Comparison of ENCODE assay signal across 23 cellular contexts in the genomic region with DNA sequence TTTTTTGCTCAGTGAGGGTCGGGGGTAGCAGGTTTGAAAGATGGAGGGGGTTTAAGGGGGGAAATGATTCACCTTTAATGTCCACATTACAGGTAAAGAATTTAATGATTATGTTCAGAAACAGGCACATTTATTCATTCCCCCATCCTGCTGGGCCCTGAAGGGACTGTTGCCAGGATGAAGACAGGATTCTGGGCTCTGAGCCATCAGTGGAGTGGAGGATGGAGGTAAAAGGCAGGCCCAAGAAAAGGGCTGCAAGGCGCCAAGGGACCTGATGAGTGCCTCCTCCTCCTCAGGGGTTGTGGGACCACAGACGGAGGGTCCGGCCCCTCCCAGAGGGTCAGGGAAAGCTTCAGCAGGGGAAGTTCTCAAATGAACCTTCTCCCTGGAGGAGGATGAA. TPM values are rescaled to one million over a fixed set of nuclear protein-coding genes. Genes with fewer than 3 reads are reported as not detected.
A peak's percentile ranks its signal among the peaks of the same experiment; 100 is the strongest.
DNase-seq lines count a peak whose midpoint lies in the region; ATAC-seq and TF ChIP-seq lines count a peak whose summit lies in the region.
"Had no signal": no experiment of that assay in that cellular context is flagged by ENCODE, and none has a peak within 500 bp of the region (broad histone marks: within the 10 kb centered on the region; RNA-seq: fewer than 3 reads in every experiment).

No MANE protein-coding gene starts in this region.

- H3K27ac Mint-ChIP-seq in brain (peak overlapping the region in 3 of 5 experiments; percentile 8 to 84 (median 45)), T-helper 17 cell (no peak overlapping the region)
- no peak overlapping the region for H3K27ac Mint-ChIP-seq in activated T-helper 1 cell treated with anti-CD3 and anti-CD28 coated beads, Interleukin-12 subunit alpha, Interleukin-12 subunit beta, Interleukin-2, Interleukin-4 antibody, amounts not matched to agents 30 ng/mL and 10 ng/mL and 1 ng/mL, durations not matched to agents 14 hours and 24 hours and 36 hours
- H3K27ac Mint-ChIP-seq: activated naive CD8-positive, alpha-beta T cell treated with anti-CD3 and anti-CD28 coated beads, Interleukin-2, amount 10 ng/mL, durations not matched to agents 7 days and 5 days; HFFc6 had no signal

- no peaks in the 10 kb centered on the region for H3K27me3 ChIP-seq in Peyer's patch
- H3K27me3 ChIP-seq: colonic mucosa, tibial nerve had no signal

- no peaks in the 10 kb centered on the region for H3K4me1 ChIP-seq in Peyer's patch
- H3K4me1 ChIP-seq: colonic mucosa had no signal

- H3K27ac ChIP-seq in Peyer's patch: no peak overlapping the region
- H3K27ac ChIP-seq: colonic mucosa, SK-N-MC, tibial nerve had no signal

- no peaks in the 10 kb centered on the region for H3K36me3 ChIP-seq in Peyer's patch
- H3K36me3 ChIP-seq: colonic mucosa, tibial nerve had no signal

- no peak for ATAC-seq in T-helper 17 cell

- no peak for TF ChIP-seq CTCF in brain (conservative IDR thresholded peaks at IDR 0.05)
- TF ChIP-seq CTCF in Peyer's patch (IDR thresholded peaks at IDR 0.05): no peak

- DNase-seq in NCI-H146 (lab: John Stamatoyannopoulos, UW): peak; percentile 26
- DNase-seq in NCI-H146 treated with DMSO at 0.1 percent for 48 hours (lab: John Stamatoyannopoulos, UW; ENCODE audit: unreplicated experiment): no peak
- peak; percentile 12 for DNase-seq in COLO668 (lab: John Stamatoyannopoulos, UW; ENCODE audit: unreplicated experiment)
- peak; percentile 45 for DNase-seq in NCI-H2029 treated with DMSO at 0.1 percent for 48 hours (lab: John Stamatoyannopoulos, UW)
- no peak for DNase-seq in Peyer's patch
- no peak for DNase-seq in T-helper 17 cell
- no peak for DNase-seq in activated T-helper 1 cell treated with anti-CD3 and anti-CD28 coated beads, Interleukin-12 subunit alpha, Interleukin-12 subunit beta, Interleukin-2, Interleukin-4 antibody, amounts not matched to agents 30 ng/mL and 10 ng/mL and 1 ng/mL, durations not matched to agents 14 hours and 24 hours and 36 hours (ENCODE audit: low spot score)
- DNase-seq: activated CD4-positive, alpha-beta T cell treated with anti-CD3 and anti-CD28 coated beads, Interleukin-2, amount 50 U/mL, for 1 hour; activated CD8-positive, alpha-beta memory T cell treated with anti-CD3 and anti-CD28 coated beads, Interleukin-2, amount 50 U/mL, for 4 hours; activated naive CD8-positive, alpha-beta T cell treated with anti-CD3 and anti-CD28 coated beads, Interleukin-2, amount 10 ng/mL, durations not matched to agents 7 days and 5 days; AML-193; Caco-2; HFFc6; KBM-7; mesenchymal stem cell; NCI-H2227 treated with DMSO at 0.1 percent for 48 hours; stimulated activated CD4-positive, alpha-beta T cell treated with anti-CD3 and anti-CD28 coated beads, Interleukin-2, amount 100 ng/mL, for 48 hours; T-helper 2 cell had no signal

- no peak overlapping the region for H3K4me3 Mint-ChIP-seq in brain
- H3K4me3 Mint-ChIP-seq in T-helper 17 cell: no peak overlapping the region
- H3K4me3 Mint-ChIP-seq in activated T-helper 1 cell treated with anti-CD3 and anti-CD28 coated beads, Interleukin-12 subunit alpha, Interleukin-12 subunit beta, Interleukin-2, Interleukin-4 antibody, amounts not matched to agents 30 ng/mL and 10 ng/mL and 1 ng/mL, durations not matched to agents 14 hours and 24 hours and 36 hours: no peak overlapping the region
- H3K4me3 Mint-ChIP-seq: activated naive CD8-positive, alpha-beta T cell treated with anti-CD3 and anti-CD28 coated beads, Interleukin-2, amount 10 ng/mL, durations not matched to agents 7 days and 5 days; HFFc6; stimulated activated naive CD8-positive, alpha-beta T cell treated with anti-CD3 and anti-CD28 coated beads, Interleukin-15, Interleukin-2, amounts not matched to agents 100 ng/mL and 50 ng/mL, for 24 hours had no signal

- intact Hi-C loops in activated T-helper 1 cell treated with anti-CD3 and anti-CD28 coated beads, Interleukin-12 subunit alpha, Interleukin-12 subunit beta, Interleukin-2, Interleukin-4 antibody, amounts not matched to agents 30 ng/mL and 10 ng/mL and 1 ng/mL, durations not matched to agents 14 hours and 24 hours and 36 hours (cut with micrococcal nuclease): no loop called here

- H3K4me3 ChIP-seq in Peyer's patch: no peak overlapping the region
- H3K4me3 ChIP-seq: colonic mucosa, SK-N-MC, tibial nerve had no signal

- H3K27me3 Mint-ChIP-seq in brain (peaks cover 12% of the 10 kb centered on the region), T-helper 17 cell (peaks cover 6% of the 10 kb centered on the region)
- no peaks in the 10 kb centered on the region for H3K27me3 Mint-ChIP-seq in activated T-helper 1 cell treated with anti-CD3 and anti-CD28 coated beads, Interleukin-12 subunit alpha, Interleukin-12 subunit beta, Interleukin-2, Interleukin-4 antibody, amounts not matched to agents 30 ng/mL and 10 ng/mL and 1 ng/mL, durations not matched to agents 14 hours and 24 hours and 36 hours (ENCODE audit: insufficient read depth)
- H3K27me3 Mint-ChIP-seq: activated naive CD8-positive, alpha-beta T cell treated with anti-CD3 and anti-CD28 coated beads, Interleukin-2, amount 10 ng/mL, durations not matched to agents 7 days and 5 days had no signal

- no peak for TF ChIP-seq POLR2A in Peyer's patch (IDR thresholded peaks at IDR 0.05)

- peaks cover 0 to 2% (median 0%) of the 10 kb centered on the region in 5 experiments for H3K9me3 Mint-ChIP-seq in brain
- H3K9me3 Mint-ChIP-seq in activated T-helper 1 cell treated with anti-CD3 and anti-CD28 coated beads, Interleukin-12 subunit alpha, Interleukin-12 subunit beta, Interleukin-2, Interleukin-4 antibody, amounts not matched to agents 30 ng/mL and 10 ng/mL and 1 ng/mL, durations not matched to agents 14 hours and 24 hours and 36 hours: no peaks in the 10 kb centered on the region
- H3K9me3 Mint-ChIP-seq: activated naive CD8-positive, alpha-beta T cell treated with anti-CD3 and anti-CD28 coated beads, Interleukin-2, amount 10 ng/mL, durations not matched to agents 7 days and 5 days; HFFc6; stimulated activated naive CD8-positive, alpha-beta T cell treated with anti-CD3 and anti-CD28 coated beads, Interleukin-15, Interleukin-2, amounts not matched to agents 100 ng/mL and 50 ng/mL, for 24 hours had no signal

- H3K36me3 Mint-ChIP-seq in brain (no peaks in the 10 kb centered on the region), T-helper 17 cell (ENCODE audit: low read depth) (no peaks in the 10 kb centered on the region)
- no peaks in the 10 kb centered on the region for H3K36me3 Mint-ChIP-seq in activated T-helper 1 cell treated with anti-CD3 and anti-CD28 coated beads, Interleukin-12 subunit alpha, Interleukin-12 subunit beta, Interleukin-2, Interleukin-4 antibody, amounts not matched to agents 30 ng/mL and 10 ng/mL and 1 ng/mL, durations not matched to agents 14 hours and 24 hours and 36 hours (ENCODE audit: low read depth)

- no peaks in the 10 kb centered on the region for H3K9me3 ChIP-seq in Peyer's patch
- H3K9me3 ChIP-seq in T-helper 17 cell (ENCODE audit: control insufficient read depth, low read length, poor library complexity, severe bottlenecking): no peaks in the 10 kb centered on the region
- H3K9me3 ChIP-seq: Caco-2, colonic mucosa, tibial nerve had no signal

- H3K4me1 Mint-ChIP-seq in brain (peaks cover 20% of the 10 kb centered on the region), T-helper 17 cell (peaks cover 13% of the 10 kb centered on the region)
- H3K4me1 Mint-ChIP-seq in activated T-helper 1 cell treated with anti-CD3 and anti-CD28 coated beads, Interleukin-12 subunit alpha, Interleukin-12 subunit beta, Interleukin-2, Interleukin-4 antibody, amounts not matched to agents 30 ng/mL and 10 ng/mL and 1 ng/mL, durations not matched to agents 14 hours and 24 hours and 36 hours (ENCODE audit: low read depth): peaks cover 14% of the 10 kb centered on the region

RNA-seq across cellular contexts. Expression of a gene that starts 40.4 kb away (rescaled TPM):
- polyA plus RNA-seq in brain (ENCODE audit: insufficient read depth, low read depth, low replicate concordance): 24.9 TPM
- total RNA-seq in Peyer's patch (100 to 1,000 TPM in 1 of 4 donors, 10 to 100 TPM in 3; 33.8 to 128 (median 58.9) TPM), T-helper 17 cell (not detected)
- total RNA-seq in activated T-helper 1 cell treated with anti-CD3 and anti-CD28 coated beads, Interleukin-12 subunit alpha, Interleukin-12 subunit beta, Interleukin-2, Interleukin-4 antibody, amounts not matched to agents 30 ng/mL and 10 ng/mL and 1 ng/mL, durations not matched to agents 14 hours and 24 hours and 36 hours: not detected in 2 replicates
- total RNA-seq: activated naive CD8-positive, alpha-beta T cell treated with anti-CD3 and anti-CD28 coated beads, Interleukin-2, amount 10 ng/mL, durations not matched to agents 7 days and 5 days; tibial nerve had no signal

Comparison
In these comparisons a context has a peak if more than half of its experiments do, and no peak if none do; other contexts are left out.
1. DNase-seq: peak in NCI-H146 (single experiment), COLO668 (single experiment) and NCI-H2029 treated with DMSO at 0.1 percent for 48 hours (single experiment); none in NCI-H146 treated with DMSO at 0.1 percent for 48 hours (single experiment), Peyer's patch (0 of 3), T-helper 17 cell (0 of 3) and activated T-helper 1 cell treated with anti-CD3 and anti-CD28 coated beads, Interleukin-12 subunit alpha, Interleukin-12 subunit beta, Interleukin-2, Interleukin-4 antibody, amounts not matched to agents 30 ng/mL and 10 ng/mL and 1 ng/mL, durations not matched to agents 14 hours and 24 hours and 36 hours (single experiment).
2. H3K27ac Mint-ChIP-seq: peak in brain (3 of 5); none in T-helper 17 cell (single experiment) and activated T-helper 1 cell treated with anti-CD3 and anti-CD28 coated beads, Interleukin-12 subunit alpha, Interleukin-12 subunit beta, Interleukin-2, Interleukin-4 antibody, amounts not matched to agents 30 ng/mL and 10 ng/mL and 1 ng/mL, durations not matched to agents 14 hours and 24 hours and 36 hours (single experiment).
3. RNA of a gene that starts 40.4 kb away (total RNA-seq): 33.8 to 128 TPM in Peyer's patch; not detected in T-helper 17 cell and not detected in activated T-helper 1 cell treated with anti-CD3 and anti-CD28 coated beads, Interleukin-12 subunit alpha, Interleukin-12 subunit beta, Interleukin-2, Interleukin-4 antibody, amounts not matched to agents 30 ng/mL and 10 ng/mL and 1 ng/mL, durations not matched to agents 14 hours and 24 hours and 36 hours; every median in the first group is over 10 times any median in the second.